ENCODE assay signal across 1 cellular context in the genomic region with DNA sequence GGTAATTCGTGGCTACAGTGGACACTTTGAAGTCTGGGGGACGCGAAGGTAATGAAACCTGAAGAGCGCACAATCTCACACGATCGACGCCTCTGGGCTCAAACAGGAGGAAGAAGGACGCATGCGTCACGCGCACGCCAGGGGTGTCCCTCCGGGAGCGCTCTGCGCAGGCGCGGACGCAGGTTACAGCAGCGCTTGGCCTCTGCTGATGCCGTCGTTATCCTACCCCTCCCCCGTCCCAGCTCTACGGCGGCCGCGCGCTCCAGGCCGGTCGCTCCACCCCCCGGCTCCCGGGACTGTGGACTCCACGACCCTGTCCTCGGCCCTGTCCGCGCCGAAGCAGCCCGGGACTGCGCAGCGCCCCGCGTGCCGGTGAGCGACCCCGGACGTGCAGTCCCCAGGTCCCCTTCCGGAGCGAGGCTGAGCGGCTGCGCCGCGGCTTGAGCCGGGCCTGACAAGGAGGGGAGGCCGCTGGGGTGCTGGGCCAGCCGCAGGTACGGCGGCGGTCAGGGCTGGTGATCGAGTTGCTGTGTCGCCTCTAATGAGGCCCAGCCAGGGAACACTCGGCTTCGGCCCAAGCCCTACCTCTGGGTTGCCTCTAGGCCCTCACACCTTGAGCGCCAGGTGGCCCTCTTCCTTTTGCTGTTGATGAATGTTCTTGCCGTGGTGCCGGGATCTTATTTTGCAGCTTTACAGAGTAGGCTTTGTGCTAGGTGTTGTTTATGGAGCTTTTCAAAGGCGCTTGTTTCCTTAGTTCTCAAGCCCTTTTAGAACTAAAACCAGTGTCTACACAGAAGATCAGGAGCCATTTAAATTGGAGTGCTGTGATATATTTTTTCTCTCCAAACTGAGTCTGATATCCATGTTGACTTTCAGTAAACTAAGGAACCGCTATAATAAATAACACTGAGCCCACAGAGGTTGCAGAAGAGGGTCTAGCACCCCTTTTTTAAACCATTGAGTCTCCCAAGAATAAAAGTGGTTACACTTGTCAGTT.
TF ChIP-seq lines count a peak whose summit lies in the region.

Gene TMEM106B, plus strand, starts transcription at position 241 of the 997 bp plus-strand sequence. CDS start 3,517 bp downstream, outside the sequence.

TF ChIP-seq in K562, 482 proteins besides CTCF, POLR2A, EP300 and RAD21 (continued from another document and continues in another):
- TF ChIP-seq CHD7 (IDR thresholded peaks at IDR 0.05; ENCODE audit: low read depth, low read length) (no peak), NCOR1 (IDR thresholded peaks at IDR 0.05) (no peak), TAF9B (IDR thresholded peaks at IDR 0.05; ENCODE audit: partially characterized antibody) (no peak), FOXJ2 (tag; IDR thresholded peaks at IDR 0.05) (no peak), NFIX (CRISPR knock-in tag; IDR thresholded peaks at IDR 0.05; ENCODE audit: low read depth) (no peak), MEF2A (IDR thresholded peaks at IDR 0.05; ENCODE audit: control insufficient read depth, low read depth, low read length) (no peak), BCL6 (CRISPR knock-in tag; IDR thresholded peaks at IDR 0.05) (no peak), SPI1 (IDR thresholded peaks at IDR 0.05; ENCODE audit: borderline replicate concordance, low read depth, low read length) (no peak), MGA (IDR thresholded peaks at IDR 0.05) (peak; percentile 99), ZNF75A (CRISPR knock-in tag; IDR thresholded peaks at IDR 0.05) (no peak), ATF1 (CRISPR knock-in tag; IDR thresholded peaks at IDR 0.05) (peak; percentile 45; the same call in 1 of the 2 replicates), ATF1 (tag; IDR thresholded peaks at IDR 0.05) (peak; percentile 94)
- TF ChIP-seq, protein P1, sequence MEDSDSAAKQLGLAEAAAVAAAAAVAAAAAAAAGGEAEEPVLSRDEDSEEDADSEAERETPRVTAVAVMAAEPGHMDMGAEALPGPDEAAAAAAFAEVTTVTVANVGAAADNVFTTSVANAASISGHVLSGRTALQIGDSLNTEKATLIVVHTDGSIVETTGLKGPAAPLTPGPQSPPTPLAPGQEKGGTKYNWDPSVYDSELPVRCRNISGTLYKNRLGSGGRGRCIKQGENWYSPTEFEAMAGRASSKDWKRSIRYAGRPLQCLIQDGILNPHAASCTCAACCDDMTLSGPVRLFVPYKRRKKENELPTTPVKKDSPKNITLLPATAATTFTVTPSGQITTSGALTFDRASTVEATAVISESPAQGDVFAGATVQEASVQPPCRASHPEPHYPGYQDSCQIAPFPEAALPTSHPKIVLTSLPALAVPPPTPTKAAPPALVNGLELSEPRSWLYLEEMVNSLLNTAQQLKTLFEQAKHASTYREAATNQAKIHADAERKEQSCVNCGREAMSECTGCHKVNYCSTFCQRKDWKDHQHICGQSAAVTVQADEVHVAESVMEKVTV (CRISPR knock-in tag; IDR thresholded peaks at IDR 0.05) = no peak
- TF ChIP-seq, protein P2, sequence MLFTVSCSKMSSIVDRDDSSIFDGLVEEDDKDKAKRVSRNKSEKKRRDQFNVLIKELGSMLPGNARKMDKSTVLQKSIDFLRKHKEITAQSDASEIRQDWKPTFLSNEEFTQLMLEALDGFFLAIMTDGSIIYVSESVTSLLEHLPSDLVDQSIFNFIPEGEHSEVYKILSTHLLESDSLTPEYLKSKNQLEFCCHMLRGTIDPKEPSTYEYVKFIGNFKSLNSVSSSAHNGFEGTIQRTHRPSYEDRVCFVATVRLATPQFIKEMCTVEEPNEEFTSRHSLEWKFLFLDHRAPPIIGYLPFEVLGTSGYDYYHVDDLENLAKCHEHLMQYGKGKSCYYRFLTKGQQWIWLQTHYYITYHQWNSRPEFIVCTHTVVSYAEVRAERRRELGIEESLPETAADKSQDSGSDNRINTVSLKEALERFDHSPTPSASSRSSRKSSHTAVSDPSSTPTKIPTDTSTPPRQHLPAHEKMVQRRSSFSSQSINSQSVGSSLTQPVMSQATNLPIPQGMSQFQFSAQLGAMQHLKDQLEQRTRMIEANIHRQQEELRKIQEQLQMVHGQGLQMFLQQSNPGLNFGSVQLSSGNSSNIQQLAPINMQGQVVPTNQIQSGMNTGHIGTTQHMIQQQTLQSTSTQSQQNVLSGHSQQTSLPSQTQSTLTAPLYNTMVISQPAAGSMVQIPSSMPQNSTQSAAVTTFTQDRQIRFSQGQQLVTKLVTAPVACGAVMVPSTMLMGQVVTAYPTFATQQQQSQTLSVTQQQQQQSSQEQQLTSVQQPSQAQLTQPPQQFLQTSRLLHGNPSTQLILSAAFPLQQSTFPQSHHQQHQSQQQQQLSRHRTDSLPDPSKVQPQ (CRISPR knock-in tag; IDR thresholded peaks at IDR 0.05; ENCODE audit: borderline replicate concordance) = no peak
